1 cellular context compared by ENCODE assay signal in genomic region chr2:236622201-236622600, GRCh38.
TF ChIP-seq lines count a peak whose summit lies in the region.

No MANE protein-coding gene starts in this region.

TF ChIP-seq in H1, 55 proteins besides CTCF, POLR2A, EP300 and RAD21:
- no peak for TF ChIP-seq JUN (IDR thresholded peaks at IDR 0.05; ENCODE audit: low read depth, low read length)
- TF ChIP-seq, protein P1, sequence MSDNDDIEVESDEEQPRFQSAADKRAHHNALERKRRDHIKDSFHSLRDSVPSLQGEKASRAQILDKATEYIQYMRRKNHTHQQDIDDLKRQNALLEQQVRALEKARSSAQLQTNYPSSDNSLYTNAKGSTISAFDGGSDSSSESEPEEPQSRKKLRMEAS (IDR thresholded peaks at IDR 0.05), result no peak
- TF ChIP-seq ASH2L (IDR thresholded peaks at IDR 0.05; ENCODE audit: low read length), result no peak
- TF ChIP-seq TBP (IDR thresholded peaks at IDR 0.05; ENCODE audit: low read depth, low read length), result no peak
- TF ChIP-seq NRF1 (IDR thresholded peaks at IDR 0.05; ENCODE audit: low read depth, low read length), result no peak
- TF ChIP-seq, protein P2, sequence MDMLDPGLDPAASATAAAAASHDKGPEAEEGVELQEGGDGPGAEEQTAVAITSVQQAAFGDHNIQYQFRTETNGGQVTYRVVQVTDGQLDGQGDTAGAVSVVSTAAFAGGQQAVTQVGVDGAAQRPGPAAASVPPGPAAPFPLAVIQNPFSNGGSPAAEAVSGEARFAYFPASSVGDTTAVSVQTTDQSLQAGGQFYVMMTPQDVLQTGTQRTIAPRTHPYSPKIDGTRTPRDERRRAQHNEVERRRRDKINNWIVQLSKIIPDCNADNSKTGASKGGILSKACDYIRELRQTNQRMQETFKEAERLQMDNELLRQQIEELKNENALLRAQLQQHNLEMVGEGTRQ (IDR thresholded peaks at IDR 0.05; ENCODE audit: low read length), result no peak
- TF ChIP-seq KDM1A (IDR thresholded peaks at IDR 0.05; ENCODE audit: borderline replicate concordance, low read length), result no peak
- TF ChIP-seq CTBP2 (IDR thresholded peaks at IDR 0.05; ENCODE audit: borderline replicate concordance, insufficient read depth, insufficient read length, low read length), result no peak
- no peak for TF ChIP-seq SP4 (IDR thresholded peaks at IDR 0.05; ENCODE audit: low read length)
- no peak for TF ChIP-seq GABPA (IDR thresholded peaks at IDR 0.05; ENCODE audit: borderline replicate concordance, insufficient read depth, low read length)
- TF ChIP-seq SIRT6 (IDR thresholded peaks at IDR 0.05; ENCODE audit: low read length), result no peak
- TF ChIP-seq KDM5A (IDR thresholded peaks at IDR 0.05; ENCODE audit: low read length), result no peak
- no peak for TF ChIP-seq HDAC2 (IDR thresholded peaks at IDR 0.05; ENCODE audit: borderline replicate concordance in 1 of 2, low read depth in 2 of 2, low read length in 2 of 2)
- no peak for TF ChIP-seq RXRA (IDR thresholded peaks at IDR 0.05; ENCODE audit: insufficient read depth, low read depth, low read length)
- TF ChIP-seq SRF (IDR thresholded peaks at IDR 0.05; ENCODE audit: low read depth, low read length), result no peak
- TF ChIP-seq, protein P3, sequence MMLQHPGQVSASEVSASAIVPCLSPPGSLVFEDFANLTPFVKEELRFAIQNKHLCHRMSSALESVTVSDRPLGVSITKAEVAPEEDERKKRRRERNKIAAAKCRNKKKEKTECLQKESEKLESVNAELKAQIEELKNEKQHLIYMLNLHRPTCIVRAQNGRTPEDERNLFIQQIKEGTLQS (IDR thresholded peaks at IDR 0.05; ENCODE audit: insufficient read depth, low read depth, low read length), result no peak
- no peak for TF ChIP-seq RFX5 (IDR thresholded peaks at IDR 0.05; ENCODE audit: borderline replicate concordance, low read depth, low read length)
- no peak for TF ChIP-seq SUZ12 (IDR thresholded peaks at IDR 0.05; ENCODE audit: low read length)
